In genomic region chr10:29496341-29497162, GRCh38 we compare ENCODE assay signal across 8 cellular contexts.
DNase-seq lines count a peak whose midpoint lies in the region; ATAC-seq and TF ChIP-seq lines count a peak whose summit lies in the region.

No MANE protein-coding gene starts in this region.

- WGBS in adrenal gland, 4 donors, result 26 to 29% (median 27%) methylated on average over 14 of the region's 14 CpGs

- no peaks in the 10 kb centered on the region for H4K20me1 ChIP-seq in SU-DHL-6 (ENCODE audit: low read depth, low read length)

- TF ChIP-seq POLR2A in adrenal gland (IDR thresholded peaks at IDR 0.05) (no peak), GM18505 (IDR thresholded peaks at IDR 0.05; ENCODE audit: borderline replicate concordance, extremely low read depth, insufficient read depth, insufficient read length) (no peak)

- H3K9ac ChIP-seq in SU-DHL-6 (ENCODE audit: low read length), result no peak overlapping the region

- ATAC-seq in GM18519 (IDR thresholded peaks at IDR 0.05; ENCODE audit: low FRiP score, unreplicated experiment) (peak; percentile 72), GM18505 (IDR thresholded peaks at IDR 0.05; ENCODE audit: unreplicated experiment) (no peak)

- H3K4me1 ChIP-seq in adrenal gland (replicated peaks in 1 of 2) (no peaks in the 10 kb centered on the region), right atrium auricular region (no peaks in the 10 kb centered on the region)

- H3K9me2 ChIP-seq in SU-DHL-6 (replicated peaks; ENCODE audit: insufficient read depth, low read length), result no peaks in the 10 kb centered on the region

- H3K9me3 ChIP-seq in SU-DHL-6 (ENCODE audit: insufficient read depth, low read length) (no peaks in the 10 kb centered on the region), adrenal gland (replicated peaks in 1 of 3) (no peaks in the 10 kb centered on the region), right atrium auricular region (no peaks in the 10 kb centered on the region)

- TF ChIP-seq CTCF in SU-DHL-6 (IDR thresholded peaks at IDR 0.05; ENCODE audit: insufficient read depth, low read length, poor library complexity, severe bottlenecking) (peak; percentile 77), adrenal gland (IDR thresholded peaks at IDR 0.05) (peak; percentile 88 to 96 (median 90)), right atrium auricular region (IDR thresholded peaks at IDR 0.05) (peak; percentile 84 to 93)

- H2AFZ ChIP-seq in SU-DHL-6 (ENCODE audit: low read depth, low read length, severe bottlenecking), result no peak overlapping the region

- intact Hi-C loops in adrenal gland (cut with DNase I), result loop anchor here (5.0 to 10.0 kb wide), 2 partner anchors 112 to 119 kb away; no protein-coding TSS in a partner anchor

- DNase-seq in AG08395 (ENCODE audit: low spot score) (peak; percentile 82), HUDEP-2 (lab: John Stamatoyannopoulos, UW; ENCODE audit: unreplicated experiment in 76 of 76) (peak in 42 of 76 experiments; percentile 1 to 61 (median 18)), adrenal gland (peak; percentile 74 to 90 (median 83)), right atrium auricular region (ENCODE audit: low spot score) (peak; percentile 78), renal cortical epithelial cell (ENCODE audit: low read depth) (peak; percentile 41)

- H3K27me3 ChIP-seq in SU-DHL-6 (ENCODE audit: low read length) (no peaks in the 10 kb centered on the region), adrenal gland (no peaks in the 10 kb centered on the region), right atrium auricular region (no peaks in the 10 kb centered on the region)

- no peak overlapping the region for H3K4me2 ChIP-seq in SU-DHL-6 (ENCODE audit: low read depth, low read length, poor library complexity, severe bottlenecking)

- no peak overlapping the region for H3K27ac ChIP-seq in SU-DHL-6 (ENCODE audit: low read depth, low read length)
- H3K27ac ChIP-seq in adrenal gland, result no peak overlapping the region
- no peak overlapping the region for H3K27ac ChIP-seq in right atrium auricular region

- H3K79me2 ChIP-seq in SU-DHL-6 (ENCODE audit: insufficient read depth, low read length), result no peaks in the 10 kb centered on the region

- no peaks in the 10 kb centered on the region for H3F3A ChIP-seq in SU-DHL-6 (ENCODE audit: insufficient read depth)

- H3K4me3 ChIP-seq in SU-DHL-6 (ENCODE audit: insufficient read depth, low read length, poor library complexity, severe bottlenecking) (no peak overlapping the region), adrenal gland (no peak overlapping the region), right atrium auricular region (no peak overlapping the region)

- no peaks in the 10 kb centered on the region for H3K36me3 ChIP-seq in SU-DHL-6 (ENCODE audit: low read length)
- peaks cover 0 to 30% of the 10 kb centered on the region in 2 donors for H3K36me3 ChIP-seq in adrenal gland (replicated peaks in 1 of 2)
- peaks cover 76% of the 10 kb centered on the region for H3K36me3 ChIP-seq in right atrium auricular region

Comparison
In these comparisons a context has a peak if more than half of its experiments do, and no peak if none do; other contexts are left out.
1. DNase-seq: peak in every context shown above with its lines; median percentile 83 in adrenal gland; 82 in AG08395; 78 in right atrium auricular region; 41 in renal cortical epithelial cell; 18 in HUDEP-2.